In genomic region chr10:129594811-129595210, GRCh38 we compare ENCODE assay signal across 30 cellular contexts.
"Had no signal": no experiment of that assay in that cellular context is flagged by ENCODE, and none has a peak within 500 bp of the region (broad histone marks: within the 10 kb centered on the region; RNA-seq: fewer than 3 reads in every experiment).

No MANE protein-coding gene starts in this region.

- ATAC-seq: activated CD8-positive, alpha-beta T cell treated with anti-CD3 and anti-CD28 coated beads for 36 hours; activated naive CD8-positive, alpha-beta T cell treated with anti-CD3 and anti-CD28 coated beads, Interleukin-2, amount 50 U/mL, for 24 hours; activated T-cell treated with anti-CD3 and anti-CD28 coated beads, Interleukin-2, amount 50 U/mL, for 4 hours; activated T-cell treated with anti-CD3 and anti-CD28 coated beads, Interleukin-2, amount 50 U/mL, for 72 hours; activated T-helper 17 cell treated with anti-CD3 and anti-CD28 coated beads, Interleukin-2, amount 50 U/mL, for 72 hours had no signal

- FAIRE-seq: TTC549 had no signal

- DNase-seq: activated B cell treated with CpG ODN at 0.5 μM for 24 hours; activated CD4-positive, alpha-beta memory T cell treated with anti-CD3 and anti-CD28 coated beads for 36 hours; activated CD4-positive, alpha-beta T cell treated with anti-CD3 and anti-CD28 coated beads for 4 hours; activated CD4-positive, alpha-beta T cell treated with anti-CD3 and anti-CD28 coated beads, Interleukin-2, amount 10 ng/mL, durations not matched to agents 24 days and 14 days; activated CD4-positive, alpha-beta T cell treated with anti-CD3 and anti-CD28 coated beads, Interleukin-2, amount 50 U/mL, for 1 hour; activated CD4-positive, alpha-beta T cell treated with anti-CD3 and anti-CD28 coated beads, Interleukin-2, amount 50 U/mL, for 4 hours; activated CD4-positive, CD25-positive, alpha-beta regulatory T cell treated with anti-CD3 and anti-CD28 coated beads, Interleukin-2, amount 50 U/mL, for 72 hours; activated CD8-positive, alpha-beta memory T cell treated with anti-CD3 and anti-CD28 coated beads, Interleukin-2, amount 50 U/mL, for 4 hours; activated CD8-positive, alpha-beta T cell treated with anti-CD3 and anti-CD28 coated beads for 36 hours; activated effector memory CD4-positive, alpha-beta T cell treated with anti-CD3 and anti-CD28 coated beads, Interleukin-2, amount 50 U/mL, for 16 hours; activated naive CD4-positive, alpha-beta T cell treated with anti-CD3 and anti-CD28 coated beads, Interleukin-2, amount 10 ng/mL, durations not matched to agents 7 days and 5 days; activated naive CD4-positive, alpha-beta T cell treated with Interleukin-2 at 50 U/mL for 16 hours; activated naive CD8-positive, alpha-beta T cell treated with anti-CD3 and anti-CD28 coated beads, Interleukin-2, amount 10 ng/mL, durations not matched to agents 7 days and 5 days; activated naive CD8-positive, alpha-beta T cell treated with anti-CD3 and anti-CD28 coated beads, Interleukin-2, amount 50 U/mL, for 24 hours; activated T-cell treated with anti-CD3 and anti-CD28 coated beads for 4 hours; activated T-cell treated with anti-CD3 and anti-CD28 coated beads, Interleukin-2, amount 50 U/mL, for 1 hour; activated T-cell treated with anti-CD3 and anti-CD28 coated beads, Interleukin-2, amount 50 U/mL, for 4 hours; activated T-cell treated with anti-CD3 and anti-CD28 coated beads, Interleukin-2, amount 50 U/mL, for 72 hours; amygdala; anterior cingulate cortex; caudate nucleus; cerebellar nuclear complex; T-helper 1 cell; T-helper 2 cell; T-helper 9 cell had no signal

- H3K27ac ChIP-seq: ascending aorta, cardiac muscle cell, VCaP had no signal

- H3K4me3 ChIP-seq: ascending aorta, cardiac muscle cell had no signal

- H3K36me3 ChIP-seq: cardiac muscle cell had no signal

- H3K27me3 ChIP-seq: ascending aorta, cardiac muscle cell had no signal

- H3K4me1 ChIP-seq: ascending aorta had no signal
